In genomic region chr20:48748556-48748955, GRCh38 we compare ENCODE assay signal across 16 cellular contexts.
A peak's percentile ranks its signal among the peaks of the same experiment; 100 is the strongest.
DNase-seq lines count a peak whose midpoint lies in the region; ATAC-seq and TF ChIP-seq lines count a peak whose summit lies in the region.
"Had no signal": no experiment of that assay in that cellular context is flagged by ENCODE, and none has a peak within 500 bp of the region (broad histone marks: within the 10 kb centered on the region; RNA-seq: fewer than 3 reads in every experiment).

No MANE protein-coding gene starts in this region.

- H3K27ac Mint-ChIP-seq in activated CD4-positive, alpha-beta T cell treated with anti-CD3 and anti-CD28 coated beads, Interleukin-2, amount 10 ng/mL, durations not matched to agents 24 days and 14 days = peak overlapping the region; percentile 73
- H3K27ac Mint-ChIP-seq in T-cell = peak overlapping the region; percentile 82 to 84
- H3K27ac Mint-ChIP-seq in stimulated activated effector memory CD8-positive, alpha-beta T cell treated with anti-CD3 and anti-CD28 coated beads, Interleukin-12 subunit alpha, Interleukin-12 subunit beta, amount 100 ng/mL, for 72 hours = peak overlapping the region; percentile 87

- no peaks in the 10 kb centered on the region for H3K27me3 ChIP-seq in tibial artery
- H3K27me3 ChIP-seq: sigmoid colon, upper lobe of left lung had no signal

- no peaks in the 10 kb centered on the region for H3K9me3 ChIP-seq in tibial artery
- H3K9me3 ChIP-seq: sigmoid colon, upper lobe of left lung had no signal

- H3K36me3 ChIP-seq in tibial artery = peaks cover 0 to 14% (median 9%) of the 10 kb centered on the region in 3 donors
- H3K36me3 ChIP-seq: sigmoid colon had no signal

- H3K4me3 Mint-ChIP-seq in activated CD4-positive, alpha-beta T cell treated with anti-CD3 and anti-CD28 coated beads, Interleukin-2, amount 10 ng/mL, durations not matched to agents 24 days and 14 days = no peak overlapping the region
- peak overlapping the region in 1 of 3 donors; percentile 21 for H3K4me3 Mint-ChIP-seq in T-cell
- peak overlapping the region; percentile 0 for H3K4me3 Mint-ChIP-seq in stimulated activated effector memory CD8-positive, alpha-beta T cell treated with anti-CD3 and anti-CD28 coated beads, Interleukin-12 subunit alpha, Interleukin-12 subunit beta, amount 100 ng/mL, for 72 hours

- peaks cover 35% of the 10 kb centered on the region for H3K36me3 Mint-ChIP-seq in activated CD4-positive, alpha-beta T cell treated with anti-CD3 and anti-CD28 coated beads, Interleukin-2, amount 10 ng/mL, durations not matched to agents 24 days and 14 days (ENCODE audit: low read depth)
- peaks cover 39% of the 10 kb centered on the region for H3K36me3 Mint-ChIP-seq in T-cell
- peaks cover 59% of the 10 kb centered on the region for H3K36me3 Mint-ChIP-seq in stimulated activated effector memory CD8-positive, alpha-beta T cell treated with anti-CD3 and anti-CD28 coated beads, Interleukin-12 subunit alpha, Interleukin-12 subunit beta, amount 100 ng/mL, for 72 hours

- H3K27me3 Mint-ChIP-seq in activated CD4-positive, alpha-beta T cell treated with anti-CD3 and anti-CD28 coated beads, Interleukin-2, amount 10 ng/mL, durations not matched to agents 24 days and 14 days = no peaks in the 10 kb centered on the region
- H3K27me3 Mint-ChIP-seq in T-cell = no peaks in the 10 kb centered on the region

- intact Hi-C loops in activated CD4-positive, alpha-beta T cell treated with anti-CD3 and anti-CD28 coated beads, Interleukin-2, amount 10 ng/mL, durations not matched to agents 24 days and 14 days (cut with micrococcal nuclease) = no loop called here
- intact Hi-C loops in tibial artery (cut with DNase I; ENCODE audit: low total_unique reads) = no loop called here

- H3K27ac ChIP-seq in cingulate gyrus (ENCODE audit: low read depth, low read length) (peak overlapping the region; percentile 98), tibial artery (no peak overlapping the region)

- H3K4me1 ChIP-seq in tibial artery = peaks cover 0 to 5% (median 0%) of the 10 kb centered on the region in 4 donors
- H3K4me1 ChIP-seq: sigmoid colon had no signal

- H3K4me3 ChIP-seq in tibial artery = no peak overlapping the region
- H3K4me3 ChIP-seq: K562, sigmoid colon, upper lobe of left lung had no signal

- no peak for ATAC-seq in T-cell (replicated peaks in 1 of 4)
- ATAC-seq in stimulated activated effector memory CD8-positive, alpha-beta T cell treated with anti-CD3 and anti-CD28 coated beads, Interleukin-12 subunit alpha, Interleukin-12 subunit beta, amount 100 ng/mL, for 72 hours = no peak
- ATAC-seq: left cardiac atrium had no signal

- CTCF ChIA-PET in T-cell (lab: Charles Lee) = no interaction called here

- DNase-seq in activated CD4-positive, alpha-beta T cell treated with anti-CD3 and anti-CD28 coated beads, Interleukin-2, amount 10 ng/mL, durations not matched to agents 24 days and 14 days = no peak
- DNase-seq in activated CD4-positive, alpha-beta T cell treated with anti-CD3 and anti-CD28 coated beads, Interleukin-2, amount 50 U/mL, for 48 hours = no peak
- DNase-seq in T-cell (no peak), NCI-H1417 treated with DMSO at 0.1 percent for 48 hours (lab: John Stamatoyannopoulos, UW) (no peak), tibial artery (no peak), T-helper 9 cell (no peak)
- no peak for DNase-seq in stimulated activated effector memory CD8-positive, alpha-beta T cell treated with anti-CD3 and anti-CD28 coated beads, Interleukin-12 subunit alpha, Interleukin-12 subunit beta, amount 100 ng/mL, for 72 hours (ENCODE audit: low spot score in 2 of 2)
- DNase-seq: COR-L47, left cardiac atrium, NCI-H1048, NCI-H2081 treated with DMSO at 0.1 percent for 48 hours, NCI-H526, sigmoid colon had no signal

- peaks cover 51% of the 10 kb centered on the region for H3K4me1 Mint-ChIP-seq in activated CD4-positive, alpha-beta T cell treated with anti-CD3 and anti-CD28 coated beads, Interleukin-2, amount 10 ng/mL, durations not matched to agents 24 days and 14 days
- H3K4me1 Mint-ChIP-seq in T-cell = peaks cover 55 to 68% (median 62%) of the 10 kb centered on the region in 3 donors
- H3K4me1 Mint-ChIP-seq in stimulated activated effector memory CD8-positive, alpha-beta T cell treated with anti-CD3 and anti-CD28 coated beads, Interleukin-12 subunit alpha, Interleukin-12 subunit beta, amount 100 ng/mL, for 72 hours = peaks cover 63% of the 10 kb centered on the region

- POLR2A ChIA-PET in T-cell (lab: Charles Lee) = no interaction called here

- no peak for TF ChIP-seq CTCF in tibial artery (IDR thresholded peaks at IDR 0.05)

- peaks cover 5% of the 10 kb centered on the region for H3K9me3 Mint-ChIP-seq in activated CD4-positive, alpha-beta T cell treated with anti-CD3 and anti-CD28 coated beads, Interleukin-2, amount 10 ng/mL, durations not matched to agents 24 days and 14 days
- no peaks in the 10 kb centered on the region for H3K9me3 Mint-ChIP-seq in T-cell
- H3K9me3 Mint-ChIP-seq in stimulated activated effector memory CD8-positive, alpha-beta T cell treated with anti-CD3 and anti-CD28 coated beads, Interleukin-12 subunit alpha, Interleukin-12 subunit beta, amount 100 ng/mL, for 72 hours = no peaks in the 10 kb centered on the region
